In genomic region chr7:76282344-76283253, GRCh38 we compare ENCODE assay signal across 8 cellular contexts. TPM values are rescaled to one million over a fixed set of nuclear protein-coding genes. Genes with fewer than 3 reads are reported as not detected.
A peak's percentile ranks its signal among the peaks of the same experiment; 100 is the strongest.
DNase-seq lines count a peak whose midpoint lies in the region; ATAC-seq, FAIRE-seq and TF ChIP-seq lines count a peak whose summit lies in the region.

No MANE protein-coding gene starts in this region.

- TF ChIP-seq EP300 in SK-N-SH (IDR thresholded peaks at IDR 0.05; ENCODE audit: borderline replicate concordance in 1 of 2, low read depth in 1 of 2, low read length in 1 of 2) (no peak), K562 (IDR thresholded peaks at IDR 0.05; ENCODE audit: low read length) (no peak)

- dilution Hi-C loops in keratinocyte (cut with MboI; ENCODE audit: extremely low pct_ligation_motif_present, low sequenced_read_pairs): loop anchor here (10.0 kb wide), 1 partner anchor 78 kb away; the partner anchor contains the start of gene SRRM3

- H3K4me1 ChIP-seq in SK-N-SH (ENCODE audit: control insufficient read depth in 1 of 2, insufficient read depth in 2 of 2, low read depth in 1 of 2, low read length in 1 of 2): peaks cover 3 to 8% of the 10 kb centered on the region in 2 experiments; a peak in 2 of 4 replicates
- H3K4me1 ChIP-seq in K562 (replicated peaks in 1 of 2; ENCODE audit: control insufficient read depth in 2 of 2, insufficient read depth in 2 of 2, low read length in 2 of 2): peaks cover 0 to 40% of the 10 kb centered on the region in 2 experiments; a peak in 3 of 5 replicates
- peaks cover 2% of the 10 kb centered on the region for H3K4me1 ChIP-seq in keratinocyte (ENCODE audit: control insufficient read depth, extremely low read depth, insufficient read depth, low read length)
- peaks cover 12% of the 10 kb centered on the region for H3K4me1 ChIP-seq in testis

- H3K4me2 ChIP-seq in SK-N-SH (0 out of 2 replicates have a peak overlapping the region, but pooled peaks have one; percentile 68), K562 (ENCODE audit: insufficient read depth, low read length) (peak overlapping the region; percentile 44; the same call in 1 of the 2 replicates), keratinocyte (ENCODE audit: control insufficient read depth, extremely low read depth, insufficient read depth, low read depth, low read length) (peak overlapping the region; percentile 60)

- no peaks in the 10 kb centered on the region for H3K27me3 ChIP-seq in SK-N-SH (ENCODE audit: insufficient read depth)
- H3K27me3 ChIP-seq in K562 (ENCODE audit: control insufficient read depth in 2 of 2, insufficient read depth in 2 of 2, low read length in 2 of 2): peaks cover 33 to 55% of the 10 kb centered on the region in 2 experiments; a peak in 4 of 5 replicates
- H3K27me3 ChIP-seq in keratinocyte (ENCODE audit: control insufficient read depth, extremely low read depth, insufficient read depth, low read length): peaks cover 38% of the 10 kb centered on the region
- H3K27me3 ChIP-seq in testis: no peaks in the 10 kb centered on the region

- H3K9me2 ChIP-seq in SK-N-SH: no peaks in the 10 kb centered on the region

- H3K79me2 ChIP-seq in SK-N-SH (ENCODE audit: insufficient read depth) (no peaks in the 10 kb centered on the region), K562 (ENCODE audit: control insufficient read depth, insufficient read depth, low read length) (no peaks in the 10 kb centered on the region), keratinocyte (ENCODE audit: control insufficient read depth, insufficient read depth, low read length) (no peaks in the 10 kb centered on the region)

- H3K9me3 ChIP-seq in SK-N-SH: no peaks in the 10 kb centered on the region
- H3K9me3 ChIP-seq in K562 (replicated peaks; ENCODE audit: control insufficient read depth, insufficient read depth, low read depth, low read length): no peaks in the 10 kb centered on the region
- H3K9me3 ChIP-seq in keratinocyte (ENCODE audit: control insufficient read depth, low read depth, low read length): no peaks in the 10 kb centered on the region
- no peaks in the 10 kb centered on the region for H3K9me3 ChIP-seq in testis

- POLR2A ChIA-PET in SK-N-SH (lab: Yijun Ruan, JAX) (no interaction called here), K562 (lab: Yijun Ruan, JAX) (interaction anchor here (0.7 to 1.0 kb wide), 2 partner anchors 14 to 20 kb away, joined by 3 read pairs; partner anchors contain the start of gene HSPB1)

- in situ Hi-C loops in K562 (cut with MboI): no loop called here

- H3K9ac ChIP-seq in SK-N-SH: no peak overlapping the region
- peak overlapping the region in 1 of 2 experiments; percentile 74; a peak in 2 of 4 replicates for H3K9ac ChIP-seq in K562 (ENCODE audit: insufficient read depth in 1 of 2, low read depth in 2 of 2, low read length in 2 of 2)
- H3K9ac ChIP-seq in keratinocyte (ENCODE audit: control insufficient read depth, extremely low read depth, insufficient read depth, low read length): no peak overlapping the region

- peak; percentile 60 for DNase-seq in SK-N-SH
- peak; percentile 54 to 92 (median 79) for DNase-seq in K562 (ENCODE audit: extremely low read depth in 1 of 4, low spot score in 3 of 4)
- no peak for DNase-seq in keratinocyte (ENCODE audit: low read depth, low spot score)
- peak; percentile 43 for DNase-seq in testis
- DNase-seq in NCI-H1048 (lab: John Stamatoyannopoulos, UW): no peak
- no peak for DNase-seq in NK-92 (lab: John Stamatoyannopoulos, UW; ENCODE audit: unreplicated experiment)
- no peak for DNase-seq in putamen (ENCODE audit: low spot score)

- H3K27ac ChIP-seq in SK-N-SH (ENCODE audit: low read depth in 2 of 2, low read length in 1 of 2) (no peak overlapping the region), K562 (ENCODE audit: extremely low read depth, low read depth, low read length) (no peak overlapping the region), keratinocyte (ENCODE audit: control insufficient read depth, insufficient read depth, low read length) (no peak overlapping the region), testis (no peak overlapping the region)

- no TSS peak for BruUV-seq in K562 (replicated peaks; lab: Mats Ljungman, UMichigan)

- no peak overlapping the region for H2AFZ ChIP-seq in SK-N-SH (ENCODE audit: low read depth)
- H2AFZ ChIP-seq in K562 (ENCODE audit: low read depth, low read length): peak overlapping the region; percentile 68
- H2AFZ ChIP-seq in keratinocyte (ENCODE audit: control insufficient read depth, low read length): no peak overlapping the region

- no peak for FAIRE-seq in K562 (lab: Jason Lieb, UNC)
- FAIRE-seq in keratinocyte (lab: Jason Lieb, UNC): no peak

- CTCF ChIA-PET in SK-N-SH (lab: Yijun Ruan, JAX) (interaction anchor here (1.0 to 31.3 kb wide), 6 partner anchors 9 to 105 kb away, joined by 4 to 774 read pairs (median 21); partner anchors contain the start of gene SRRM3), K562 (lab: Yijun Ruan, JAX; ENCODE audit: low intra/inter-chr PET ratio) (no interaction called here)

- WGBS in SK-N-SH (ENCODE audit: low lambda C conversion rate): 95% methylated on average over 83 of the region's 98 CpGs
- WGBS in K562 (ENCODE audit: insufficient coverage, low coverage, missing lambda C conversion rate): under 1% methylated on average over 40 of the region's 98 CpGs
- WGBS in testis, 2 donors: 7 to 8% methylated on average over 7 to 50 of the region's 98 CpGs

- TF ChIP-seq RAD21 in SK-N-SH (IDR thresholded peaks at IDR 0.05; ENCODE audit: low read length) (no peak), K562 (CRISPR knock-in tag; conservative IDR thresholded peaks at IDR 0.05 in 1 of 2, IDR thresholded peaks at IDR 0.05 in 1 of 2) (no peak)

- TF ChIP-seq CTCF in SK-N-SH (IDR thresholded peaks at IDR 0.05): no peak
- TF ChIP-seq CTCF in K562 (IDR thresholded peaks at IDR 0.05 in 2 of 3, conservative IDR thresholded peaks at IDR 0.05 in 1 of 3; ENCODE audit: insufficient read depth in 2 of 3, low read depth in 1 of 3, low read length in 3 of 3): no peak
- TF ChIP-seq CTCF in keratinocyte (optimal IDR thresholded peaks at IDR 0.05 in 1 of 3, IDR thresholded peaks at IDR 0.05 in 1 of 3, conservative IDR thresholded peaks at IDR 0.05 in 1 of 3; ENCODE audit: extremely low read depth in 1 of 3, insufficient read depth in 2 of 3, low read length in 3 of 3): no peak
- no peak for TF ChIP-seq CTCF in testis (IDR thresholded peaks at IDR 0.05)

- H3K36me3 ChIP-seq in SK-N-SH (replicated peaks in 1 of 2; ENCODE audit: control insufficient read depth in 1 of 2, insufficient read depth in 2 of 2, low read length in 1 of 2) (no peaks in the 10 kb centered on the region), K562 (ENCODE audit: control insufficient read depth, insufficient read depth, low read length) (no peaks in the 10 kb centered on the region), keratinocyte (ENCODE audit: control insufficient read depth in 2 of 2, extremely low read depth in 1 of 2, insufficient read depth in 2 of 2, low read length in 2 of 2) (no peaks in the 10 kb centered on the region), testis (ENCODE audit: low read depth, missing control alignments) (no peaks in the 10 kb centered on the region)

- ATAC-seq in SK-N-SH treated with all-trans-retinoic acid at 6 μM for 48 hours (no peak), K562 (peak; percentile 62)

- no peaks in the 10 kb centered on the region for H4K20me1 ChIP-seq in SK-N-SH (ENCODE audit: insufficient read depth)
- H4K20me1 ChIP-seq in K562 (replicated peaks; ENCODE audit: control insufficient read depth, insufficient read depth, low read length): no peaks in the 10 kb centered on the region
- H4K20me1 ChIP-seq in keratinocyte (ENCODE audit: control insufficient read depth, extremely low read depth, insufficient read depth, low read length): peaks cover 2% of the 10 kb centered on the region

- intact Hi-C loops in K562 (cut with micrococcal nuclease): no loop called here
- intact Hi-C loops in testis (cut with DNase I; ENCODE audit: low total_unique reads): no loop called here

- H3K4me3 ChIP-seq in SK-N-SH (ENCODE audit: low read depth in 2 of 2, low read length in 1 of 2) (peak overlapping the region in 1 of 2 experiments; percentile 12; a peak in 1 of 4 replicates), K562 (peak overlapping the region; percentile 41), keratinocyte (ENCODE audit: control insufficient read depth in 2 of 3, extremely low read depth in 1 of 3, insufficient read depth in 2 of 3, low read depth in 1 of 3, low read length in 3 of 3) (peak overlapping the region in 2 of 3 experiments; percentile 29 to 55), testis (peak overlapping the region; percentile 38 to 57)

- TF ChIP-seq POLR2A in K562 (conservative IDR thresholded peaks at IDR 0.05) (no peak), testis (IDR thresholded peaks at IDR 0.05) (no peak)

- peaks cover 5% of the 10 kb centered on the region for H3F3A ChIP-seq in SK-N-SH (replicated peaks; ENCODE audit: insufficient read depth)

- H3K9me1 ChIP-seq in K562 (ENCODE audit: control insufficient read depth, insufficient read depth, low read length): no peaks in the 10 kb centered on the region
- H3K9me1 ChIP-seq in keratinocyte (ENCODE audit: control insufficient read depth, extremely low read depth, insufficient read depth, low read length): no peaks in the 10 kb centered on the region

RNA-seq across cellular contexts. Expression of gene HSPB1, which starts 19.9 kb away (rescaled TPM):
- 439 and 824 TPM in 2 replicates for polyA plus RNA-seq in SK-N-SH (2012; rRNA removed)
- 324 and 487 TPM in 2 replicates for polyA plus RNA-seq in SK-N-SH (2012; cell fraction: cytosol; rRNA removed)
- 369 and 776 TPM in 2 replicates for polyA plus RNA-seq in SK-N-SH (2012; cell fraction: nucleus; rRNA removed)
- 7.2 and 18.6 TPM in 2 replicates for total RNA-seq in K562 (2011; cell fraction: chromatin; rRNA removed; ENCODE audit: low replicate concordance)
- 37.0 and 39.4 TPM in 2 replicates for total RNA-seq in K562 (2011; cell fraction: nucleolus; rRNA removed)
- 25.3 and 28.7 TPM in 2 replicates for total RNA-seq in K562 (2011; cell fraction: nucleoplasm; rRNA removed)
- 138 and 216 TPM in 2 replicates for total RNA-seq in K562 (2014; rRNA removed)
- total RNA-seq in K562 (2014; rRNA removed; fragmentation: Illumina TruSeq; extraction: Trizol): 16.0 and 27.1 TPM in 2 replicates
- total RNA-seq in K562 (2015; rRNA removed; fragmentation: Illumina TruSeq; extraction: Trizol): 180 TPM in 2 replicates
- 522 and 565 TPM in 2 replicates for total RNA-seq in K562 (2021)
- 44.8 and 88.9 TPM in 2 replicates for polyA plus RNA-seq in K562 (2011; rRNA removed)
- polyA plus RNA-seq in K562 (2011; cell fraction: cytosol; rRNA removed): 114 and 636 TPM in 2 replicates
- 55.5 and 127 TPM in 2 replicates for polyA plus RNA-seq in K562 (2011; cell fraction: nucleus; rRNA removed)
- 343 and 551 TPM in 2 replicates for polyA plus RNA-seq in K562 (2012)
- polyA plus RNA-seq in K562 (2014; fragmentation: Illumina TruSeq; extraction: Trizol): 258 and 607 TPM in 2 replicates
- 100 to 1,000 TPM in 1 of 2 experiments, 10 to 100 TPM in 1; 97.3 to 128 TPM for polyA plus RNA-seq in K562 (2014; fragmentation: Nextera tagmentation; extraction: Ambion mirVana)
- polyA plus RNA-seq in K562 (2014; rRNA removed): 283 and 298 TPM in 2 replicates
- polyA minus RNA-seq in K562 (2011; rRNA and poly(A)+ RNA removed): 7.3 and 10.1 TPM in 2 replicates
- polyA minus RNA-seq in K562 (2011; cell fraction: cytosol; rRNA and poly(A)+ RNA removed): 107 and 110 TPM in 2 replicates
- polyA minus RNA-seq in K562 (2011; cell fraction: nucleus; rRNA and poly(A)+ RNA removed): 19.9 and 22.8 TPM in 2 replicates
- 460 to 1,644 TPM (median 478 TPM) in 3 replicates for polyA plus RNA-seq in keratinocyte
- 1,835 TPM for polyA plus RNA-seq in keratinocyte (2011; ENCODE audit: low read depth)
- polyA plus RNA-seq in keratinocyte (2011; cell fraction: cytosol; rRNA removed): 1,014 and 2,934 TPM in 2 replicates
- polyA plus RNA-seq in keratinocyte (2011; cell fraction: nucleus; rRNA removed): 815 and 1,237 TPM in 2 replicates
- polyA plus RNA-seq in keratinocyte (2012; ENCODE audit: low replicate concordance): 1,130 and 7,717 TPM in 2 replicates
- polyA minus RNA-seq in keratinocyte: 147 to 577 TPM (median 569 TPM) in 3 replicates
- polyA minus RNA-seq in keratinocyte (2011; cell fraction: cytosol; rRNA and poly(A)+ RNA removed): 2,222 TPM
- polyA minus RNA-seq in keratinocyte (2011; cell fraction: nucleus; rRNA and poly(A)+ RNA removed): 585 and 748 TPM in 2 replicates
- 100 to 1,000 TPM; 216 to 245 TPM for total RNA-seq in testis
- polyA plus RNA-seq in testis (ENCODE audit: insufficient read depth, low read depth, low replicate concordance): 190 TPM

Comparison
In these comparisons a context has a peak if more than half of its experiments do, and no peak if none do; other contexts are left out.
1. DNase-seq: peak in SK-N-SH (single experiment), K562 (4 of 4) and testis (single experiment); none in keratinocyte (single experiment), NCI-H1048 (single experiment), NK-92 (single experiment) and putamen (single experiment).
2. Of the 27 proteins assayed by ChIP-seq in both K562 and SK-N-SH: peak only in K562: NFIC; only in SK-N-SH: none; in both: none; in neither: 25; mixed calls (peak in some experiments, not most) for 1.
3. Peak in every context shown above with its lines, with median percentiles within 50 percentile points of each other: H3K4me2 ChIP-seq.